Comparison of ENCODE assay signal across 16 cellular contexts in the genomic region with DNA sequence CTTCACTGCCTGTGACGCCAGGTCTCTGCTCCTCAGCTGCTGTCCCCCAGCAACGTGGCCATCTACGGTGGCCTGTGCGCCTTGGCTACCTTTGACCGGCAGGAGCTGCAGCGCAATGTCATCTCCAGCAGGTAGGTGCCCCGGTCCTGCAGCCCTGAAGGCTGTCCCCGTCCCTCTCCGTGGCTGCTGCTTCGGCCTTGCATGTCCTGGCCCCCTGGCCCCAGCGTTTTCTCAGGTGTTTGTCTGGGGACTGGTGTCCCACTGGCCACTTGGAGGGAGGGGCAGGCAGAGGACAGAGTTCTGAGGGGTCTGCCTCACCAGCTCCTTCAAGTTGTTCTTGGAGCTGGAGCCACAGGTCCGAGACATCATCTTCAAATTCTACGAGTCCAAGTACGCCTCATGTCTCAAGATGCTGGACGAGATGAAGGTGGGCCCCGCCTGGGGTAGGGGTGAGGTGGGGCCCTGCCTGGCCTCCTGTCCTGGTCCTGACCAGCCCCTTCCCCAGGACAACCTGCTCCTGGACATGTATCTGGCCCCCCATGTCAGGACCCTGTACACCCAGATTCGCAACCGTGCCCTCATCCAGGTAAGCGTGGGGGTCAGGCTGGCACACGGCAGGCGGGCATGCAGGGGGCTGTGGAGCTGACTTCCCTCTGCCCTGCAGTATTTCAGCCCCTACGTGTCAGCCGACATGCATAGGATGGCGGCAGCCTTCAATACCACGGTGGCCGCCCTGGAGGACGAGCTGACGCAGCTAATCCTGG.
"Had no signal": no experiment of that assay in that cellular context is flagged by ENCODE, and none has a peak within 500 bp of the region (broad histone marks: within the 10 kb centered on the region; RNA-seq: fewer than 3 reads in every experiment).

No MANE protein-coding gene starts in this region.

- H3K27ac Mint-ChIP-seq: activated CD4-positive, alpha-beta T cell treated with anti-CD3 and anti-CD28 coated beads, Interleukin-2, amount 10 ng/mL, durations not matched to agents 24 days and 14 days; activated naive CD4-positive, alpha-beta T cell treated with anti-CD3 and anti-CD28 coated beads, Interleukin-2, amount 10 ng/mL, durations not matched to agents 7 days and 5 days; activated T-helper 2 cell treated with anti-CD3 and anti-CD28 coated beads, Interferon-gamma antibody, Interleukin-2, Interleukin-4, amounts not matched to agents 10 μg/mL and 5 μg/mL and 100 μg/mL, durations not matched to agents 14 hours and 24 hours and 36 hours; neural progenitor cell; stimulated activated memory B cell treated with anti-CD40 and anti-IgM and Interleukin-4, amounts not matched to agents 10 μg/mL and 1 μg/mL and 100 μg/mL, for 72 hours had no signal

- H3K9ac ChIP-seq: neural progenitor cell, parathyroid adenoma had no signal

- DNase-seq: activated CD4-positive, alpha-beta T cell treated with anti-CD3 and anti-CD28 coated beads, Interleukin-2, amount 10 ng/mL, durations not matched to agents 24 days and 14 days; activated CD8-positive, alpha-beta memory T cell treated with anti-CD3 and anti-CD28 coated beads for 24 hours; activated naive CD4-positive, alpha-beta T cell treated with anti-CD3 and anti-CD28 coated beads, Interleukin-2, amount 10 ng/mL, durations not matched to agents 7 days and 5 days; caudate nucleus; effector memory CD4-positive, alpha-beta T cell; islet precursor cell; mesendoderm; T-helper 1 cell; WERI-Rb-1 had no signal

- H3K4me3 Mint-ChIP-seq: activated CD4-positive, alpha-beta T cell treated with anti-CD3 and anti-CD28 coated beads, Interleukin-2, amount 10 ng/mL, durations not matched to agents 24 days and 14 days; activated naive CD4-positive, alpha-beta T cell treated with anti-CD3 and anti-CD28 coated beads, Interleukin-2, amount 10 ng/mL, durations not matched to agents 7 days and 5 days; neural progenitor cell; stimulated activated memory B cell treated with anti-CD40 and anti-IgM and Interleukin-4, amounts not matched to agents 10 μg/mL and 1 μg/mL and 100 μg/mL, for 72 hours had no signal

- H3K9me3 Mint-ChIP-seq: activated CD4-positive, alpha-beta T cell treated with anti-CD3 and anti-CD28 coated beads, Interleukin-2, amount 10 ng/mL, durations not matched to agents 24 days and 14 days; activated naive CD4-positive, alpha-beta T cell treated with anti-CD3 and anti-CD28 coated beads, Interleukin-2, amount 10 ng/mL, durations not matched to agents 7 days and 5 days; activated T-helper 2 cell treated with anti-CD3 and anti-CD28 coated beads, Interferon-gamma antibody, Interleukin-2, Interleukin-4, amounts not matched to agents 10 μg/mL and 5 μg/mL and 100 μg/mL, durations not matched to agents 14 hours and 24 hours and 36 hours; neural progenitor cell; stimulated activated memory B cell treated with anti-CD40 and anti-IgM and Interleukin-4, amounts not matched to agents 10 μg/mL and 1 μg/mL and 100 μg/mL, for 72 hours had no signal

- H3K79me2 ChIP-seq: parathyroid adenoma had no signal

- ATAC-seq: heart left ventricle; stimulated activated memory B cell treated with anti-CD40 and anti-IgM and Interleukin-4, amounts not matched to agents 10 μg/mL and 1 μg/mL and 100 μg/mL, for 72 hours had no signal

- H2AFZ ChIP-seq: neural progenitor cell, parathyroid adenoma had no signal

- H3K27ac ChIP-seq: heart left ventricle, neural progenitor cell, parathyroid adenoma, tibial nerve had no signal

- H3K27me3 ChIP-seq: heart left ventricle, neural progenitor cell, tibial nerve had no signal

- H3K36me3 ChIP-seq: neural progenitor cell had no signal

- H3K4me3 ChIP-seq: heart left ventricle, neural progenitor cell, tibial nerve had no signal

- H3K4me1 ChIP-seq: parathyroid adenoma had no signal

- FAIRE-seq: frontal cortex had no signal

- H3K9me3 ChIP-seq: heart left ventricle, tibial nerve had no signal

- H3K4me2 ChIP-seq: neural progenitor cell had no signal
